Comparison of ENCODE assay signal across 16 cellular contexts in the genomic region with DNA sequence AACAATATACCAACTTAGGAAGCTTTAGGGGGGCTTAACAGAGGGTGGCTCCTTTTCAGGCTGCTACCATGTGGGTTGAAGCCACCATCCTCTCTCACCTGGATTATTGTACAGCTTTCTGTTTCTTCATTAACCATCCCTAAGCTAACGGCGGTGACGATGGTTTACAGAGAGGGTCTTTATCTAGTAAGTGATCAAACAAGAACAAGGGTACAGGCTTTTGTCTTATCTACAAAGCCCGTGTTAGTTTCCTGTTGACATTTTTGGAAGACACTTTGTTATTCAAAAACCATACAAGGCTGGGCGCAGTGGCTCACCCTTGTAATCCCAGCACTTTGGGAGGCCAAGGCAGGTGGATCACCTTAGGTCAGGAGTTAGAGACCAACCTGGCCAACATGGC. TPM values are rescaled to one million over a fixed set of nuclear protein-coding genes. Genes with fewer than 3 reads are reported as not detected.
DNase-seq lines count a peak whose midpoint lies in the region; ATAC-seq and TF ChIP-seq lines count a peak whose summit lies in the region.
"Had no signal": no experiment of that assay in that cellular context is flagged by ENCODE, and none has a peak within 500 bp of the region (broad histone marks: within the 10 kb centered on the region; RNA-seq: fewer than 3 reads in every experiment).

No MANE protein-coding gene starts in this region.

- H3K9me3 ChIP-seq in OCI-LY7 (ENCODE audit: low read length): peaks cover 11% of the 10 kb centered on the region; the same call in 1 of the 2 replicates
- no peaks in the 10 kb centered on the region for H3K9me3 ChIP-seq in esophagus muscularis mucosa
- H3K9me3 ChIP-seq: prostate gland, SJSA1, stomach had no signal

- H3K4me1 ChIP-seq in OCI-LY7 (ENCODE audit: insufficient read depth, low read length, poor library complexity, severe bottlenecking) (peaks cover 47% of the 10 kb centered on the region), esophagus muscularis mucosa (peaks cover 37 to 72% (median 63%) of the 10 kb centered on the region in 4 donors)

- peaks cover 6% of the 10 kb centered on the region for H3K36me3 Mint-ChIP-seq in natural killer cell
- peaks cover 22% of the 10 kb centered on the region for H3K36me3 Mint-ChIP-seq in natural killer cell treated with Interleukin-12 subunit alpha and Interleukin-12 subunit beta and Interleukin-15 and Interleukin-18, amount 100 ng/mL, for 72 hours
- H3K36me3 Mint-ChIP-seq in activated T-helper 2 cell treated with anti-CD3 and anti-CD28 coated beads, Interferon-gamma antibody, Interleukin-2, Interleukin-4, amounts not matched to agents 10 μg/mL and 5 μg/mL and 100 μg/mL, durations not matched to agents 14 hours and 24 hours and 36 hours (ENCODE audit: low read depth): peaks cover 58% of the 10 kb centered on the region

- no peaks in the 10 kb centered on the region for H3K9me3 Mint-ChIP-seq in natural killer cell
- H3K9me3 Mint-ChIP-seq in natural killer cell treated with Interleukin-12 subunit alpha and Interleukin-12 subunit beta and Interleukin-15 and Interleukin-18, amount 100 ng/mL, for 72 hours: no peaks in the 10 kb centered on the region
- no peaks in the 10 kb centered on the region for H3K9me3 Mint-ChIP-seq in activated T-helper 2 cell treated with anti-CD3 and anti-CD28 coated beads, Interferon-gamma antibody, Interleukin-2, Interleukin-4, amounts not matched to agents 10 μg/mL and 5 μg/mL and 100 μg/mL, durations not matched to agents 14 hours and 24 hours and 36 hours

- peak overlapping the region; percentile 29; the same call in 1 of the 2 replicates for H2AFZ ChIP-seq in OCI-LY7 (ENCODE audit: low read length)

- no peak for DNase-seq in natural killer cell
- DNase-seq in natural killer cell treated with Interleukin-12 subunit alpha and Interleukin-12 subunit beta and Interleukin-15 and Interleukin-18, amount 100 ng/mL, for 72 hours (ENCODE audit: low spot score): no peak
- peak; percentile 25 for DNase-seq in OCI-LY7 (ENCODE audit: low spot score)
- DNase-seq in esophagus muscularis mucosa (ENCODE audit: extremely low spot score): no peak
- DNase-seq in activated T-helper 2 cell treated with anti-CD3 and anti-CD28 coated beads, Interferon-gamma antibody, Interleukin-2, Interleukin-4, amounts not matched to agents 10 μg/mL and 5 μg/mL and 100 μg/mL, durations not matched to agents 14 hours and 24 hours and 36 hours (ENCODE audit: low spot score): no peak
- DNase-seq in DMS153 (lab: John Stamatoyannopoulos, UW): no peak
- no peak for DNase-seq in NCI-H1092 (lab: John Stamatoyannopoulos, UW)
- DNase-seq: cortex of kidney, DMS 273 treated with DMSO at 0.1 percent for 48 hours, foreskin melanocyte, NCI-H2081 treated with DMSO at 0.1 percent for 48 hours, NCI-H524 treated with DMSO at 0.1 percent for 48 hours, stomach had no signal

- TF ChIP-seq CTCF in natural killer cell (IDR thresholded peaks at IDR 0.05) (no peak), OCI-LY7 (conservative IDR thresholded peaks at IDR 0.05; ENCODE audit: low read length) (no peak), esophagus muscularis mucosa (IDR thresholded peaks at IDR 0.05) (no peak)

- peaks cover 40% of the 10 kb centered on the region; the same call in 1 of the 2 replicates for H3K79me2 ChIP-seq in OCI-LY7 (ENCODE audit: insufficient read depth, low read depth, low read length)

- peak overlapping the region; percentile 58 for H3K4me2 ChIP-seq in OCI-LY7 (ENCODE audit: low read length)

- H3K27ac ChIP-seq in OCI-LY7 (ENCODE audit: low read depth, low read length, poor library complexity, severe bottlenecking): peak overlapping the region; percentile 69
- H3K27ac ChIP-seq in esophagus muscularis mucosa (replicated peaks in 1 of 4): peak overlapping the region; percentile 51 to 82 (median 77)
- H3K27ac ChIP-seq: prostate gland, SJSA1 had no signal

- no peak for ATAC-seq in natural killer cell
- no peak for ATAC-seq in natural killer cell treated with Interleukin-12 subunit alpha and Interleukin-12 subunit beta and Interleukin-15 and Interleukin-18, amount 100 ng/mL, for 72 hours
- ATAC-seq in HG03108 (IDR thresholded peaks at IDR 0.05; ENCODE audit: unreplicated experiment): no peak

- TF ChIP-seq POLR2A in esophagus muscularis mucosa (IDR thresholded peaks at IDR 0.05; ENCODE audit: low read depth): no peak

- H3K36me3 ChIP-seq in OCI-LY7 (ENCODE audit: insufficient read depth, low read length) (peaks cover 80% of the 10 kb centered on the region), esophagus muscularis mucosa (peaks cover 0 to 36% (median 7%) of the 10 kb centered on the region in 4 donors)
- H3K36me3 ChIP-seq: prostate gland had no signal

- peaks cover 6 to 7% of the 10 kb centered on the region in 2 donors for H3K4me1 Mint-ChIP-seq in natural killer cell
- peaks cover 11 to 12% of the 10 kb centered on the region in 2 donors for H3K4me1 Mint-ChIP-seq in natural killer cell treated with Interleukin-12 subunit alpha and Interleukin-12 subunit beta and Interleukin-15 and Interleukin-18, amount 100 ng/mL, for 72 hours (ENCODE audit: low read depth in 2 of 2)
- peaks cover 26% of the 10 kb centered on the region for H3K4me1 Mint-ChIP-seq in activated T-helper 2 cell treated with anti-CD3 and anti-CD28 coated beads, Interferon-gamma antibody, Interleukin-2, Interleukin-4, amounts not matched to agents 10 μg/mL and 5 μg/mL and 100 μg/mL, durations not matched to agents 14 hours and 24 hours and 36 hours (ENCODE audit: low read depth)

- CTCF ChIA-PET in OCI-LY7 (lab: Charles Lee; ENCODE audit: unreplicated experiment): interaction anchor here (0.9 kb wide), 1 partner anchor 22 kb away, joined by 3 read pairs; no protein-coding TSS in a partner anchor

- no peak overlapping the region for H3K27ac Mint-ChIP-seq in natural killer cell
- no peak overlapping the region for H3K27ac Mint-ChIP-seq in natural killer cell treated with Interleukin-12 subunit alpha and Interleukin-12 subunit beta and Interleukin-15 and Interleukin-18, amount 100 ng/mL, for 72 hours
- no peak overlapping the region for H3K27ac Mint-ChIP-seq in activated T-helper 2 cell treated with anti-CD3 and anti-CD28 coated beads, Interferon-gamma antibody, Interleukin-2, Interleukin-4, amounts not matched to agents 10 μg/mL and 5 μg/mL and 100 μg/mL, durations not matched to agents 14 hours and 24 hours and 36 hours

- H3K4me3 ChIP-seq in OCI-LY7 (ENCODE audit: low read depth, low read length, poor library complexity, severe bottlenecking) (peak overlapping the region; percentile 35), esophagus muscularis mucosa (no peak overlapping the region)
- H3K4me3 ChIP-seq: prostate gland, SJSA1, stomach had no signal

- H3K9me2 ChIP-seq in OCI-LY7 (ENCODE audit: insufficient read depth, low read length): no peaks in the 10 kb centered on the region

- H4K20me1 ChIP-seq in OCI-LY7 (ENCODE audit: insufficient read depth, low read length): no peaks in the 10 kb centered on the region

- no peaks in the 10 kb centered on the region for H3K27me3 Mint-ChIP-seq in natural killer cell (ENCODE audit: low read depth in 2 of 2)
- H3K27me3 Mint-ChIP-seq in natural killer cell treated with Interleukin-12 subunit alpha and Interleukin-12 subunit beta and Interleukin-15 and Interleukin-18, amount 100 ng/mL, for 72 hours: no peaks in the 10 kb centered on the region
- no peaks in the 10 kb centered on the region for H3K27me3 Mint-ChIP-seq in activated T-helper 2 cell treated with anti-CD3 and anti-CD28 coated beads, Interferon-gamma antibody, Interleukin-2, Interleukin-4, amounts not matched to agents 10 μg/mL and 5 μg/mL and 100 μg/mL, durations not matched to agents 14 hours and 24 hours and 36 hours (ENCODE audit: low read depth)

- peak overlapping the region; percentile 13 for H3K4me3 Mint-ChIP-seq in natural killer cell
- H3K4me3 Mint-ChIP-seq in natural killer cell treated with Interleukin-12 subunit alpha and Interleukin-12 subunit beta and Interleukin-15 and Interleukin-18, amount 100 ng/mL, for 72 hours: no peak overlapping the region
- no peak overlapping the region for H3K4me3 Mint-ChIP-seq in activated T-helper 2 cell treated with anti-CD3 and anti-CD28 coated beads, Interferon-gamma antibody, Interleukin-2, Interleukin-4, amounts not matched to agents 10 μg/mL and 5 μg/mL and 100 μg/mL, durations not matched to agents 14 hours and 24 hours and 36 hours (ENCODE audit: low read depth)

- WGBS in esophagus muscularis mucosa: 83% methylated on average over 5 of the region's 5 CpGs

- TF ChIP-seq EP300 in esophagus muscularis mucosa (IDR thresholded peaks at IDR 0.05): no peak

- POLR2A ChIA-PET in OCI-LY7 (lab: Charles Lee): interaction anchor here (0.6 to 0.9 kb wide), 4 partner anchors 18 to 723 kb away, joined by 3 read pairs; a partner anchor contains a TSS

- no TSS peak for BruUV-seq in OCI-LY7 (replicated peaks; lab: Mats Ljungman, UMichigan)

- intact Hi-C loops in natural killer cell (cut with micrococcal nuclease) (no loop called here), OCI-LY7 (cut with micrococcal nuclease; ENCODE audit: unreplicated experiment) (loop anchor here (2.0 kb wide), 1 partner anchor 21 kb away; a partner anchor contains a TSS), esophagus muscularis mucosa (cut with DNase I) (no loop called here)
- intact Hi-C loops in activated T-helper 2 cell treated with anti-CD3 and anti-CD28 coated beads, Interferon-gamma antibody, Interleukin-2, Interleukin-4, amounts not matched to agents 10 μg/mL and 5 μg/mL and 100 μg/mL, durations not matched to agents 14 hours and 24 hours and 36 hours (cut with micrococcal nuclease): no loop called here

- H3K27me3 ChIP-seq in esophagus muscularis mucosa: no peaks in the 10 kb centered on the region
- H3K27me3 ChIP-seq: SJSA1, stomach had no signal

RNA-seq across cellular contexts. Expression of a gene that starts 20.4 kb away (rescaled TPM):
- total RNA-seq in natural killer cell: 1 to 10 TPM; 7.0 to 9.0 (median 7.6) TPM
- total RNA-seq in natural killer cell treated with Interleukin-12 subunit alpha and Interleukin-12 subunit beta and Interleukin-15 and Interleukin-18, amount 100 ng/mL, for 72 hours: 10 to 100 TPM in 1 of 2 donors, 1 to 10 TPM in 1; 7.1 to 13.6 TPM
- total RNA-seq in OCI-LY7 (2014; rRNA removed; shearing (Covaris generic)): 14.4 and 15.1 TPM in 2 replicates
- total RNA-seq in OCI-LY7 (2022): 14.1 and 16.5 TPM in 2 replicates
- total RNA-seq in esophagus muscularis mucosa: 10 to 100 TPM in 1 of 4 donors, 1 to 10 TPM in 3; 5.1 to 15.6 (median 8.9) TPM
- total RNA-seq in activated T-helper 2 cell treated with anti-CD3 and anti-CD28 coated beads, Interferon-gamma antibody, Interleukin-2, Interleukin-4, amounts not matched to agents 10 μg/mL and 5 μg/mL and 100 μg/mL, durations not matched to agents 14 hours and 24 hours and 36 hours: 9.6 and 10.4 TPM in 2 replicates

RNA-seq across cellular contexts. Expression of a gene that starts 29.0 kb away (rescaled TPM):
- total RNA-seq in natural killer cell (10 to 100 TPM in 1 of 3 donors, 1 to 10 TPM in 2; 7.3 to 10.2 (median 8.8) TPM), OCI-LY7 (2022) (21.9 and 23.6 TPM in 2 replicates), esophagus muscularis mucosa (10 to 100 TPM in 1 of 4 donors, 1 to 10 TPM in 3; 6.8 to 10.5 (median 8.2) TPM)
- total RNA-seq in natural killer cell treated with Interleukin-12 subunit alpha and Interleukin-12 subunit beta and Interleukin-15 and Interleukin-18, amount 100 ng/mL, for 72 hours: 10 to 100 TPM; 16.5 to 51.0 TPM
- total RNA-seq in OCI-LY7 (2014; rRNA removed; shearing (Covaris generic)): 5.3 and 7.5 TPM in 2 replicates
- 30.8 and 31.6 TPM in 2 replicates for total RNA-seq in activated T-helper 2 cell treated with anti-CD3 and anti-CD28 coated beads, Interferon-gamma antibody, Interleukin-2, Interleukin-4, amounts not matched to agents 10 μg/mL and 5 μg/mL and 100 μg/mL, durations not matched to agents 14 hours and 24 hours and 36 hours
